Comparison of ENCODE assay signal across 10 cellular contexts in genomic region chr3:46970391-46971091, GRCh38. TPM values are rescaled to one million over a fixed set of nuclear protein-coding genes. Genes with fewer than 3 reads are reported as not detected.
DNase-seq lines count a peak whose midpoint lies in the region; ATAC-seq and TF ChIP-seq lines count a peak whose summit lies in the region.
"Had no signal": no experiment of that assay in that cellular context is flagged by ENCODE, and none has a peak within 500 bp of the region (broad histone marks: within the 10 kb centered on the region; RNA-seq: fewer than 3 reads in every experiment).

No MANE protein-coding gene starts in this region.

- TF ChIP-seq CTCF in activated B cell treated with CpG ODN at 0.5 μM for 24 hours (IDR thresholded peaks at IDR 0.05), result no peak
- no peak for TF ChIP-seq CTCF in heart left ventricle (IDR thresholded peaks at IDR 0.05)

- H4K8ac ChIP-seq in trophoblast cell (ENCODE audit: low read depth, low read length), result no peak overlapping the region

- H3K4me3 ChIP-seq in heart left ventricle, result no peak overlapping the region
- H3K4me3 ChIP-seq in trophoblast cell (ENCODE audit: low read depth, low read length), result no peak overlapping the region

- no peak overlapping the region for H3K14ac ChIP-seq in trophoblast cell (ENCODE audit: low read length)

- no peak overlapping the region for H3K9ac ChIP-seq in trophoblast cell (ENCODE audit: low read length)

- no peak overlapping the region for H2BK12ac ChIP-seq in trophoblast cell (ENCODE audit: low read length)

- ATAC-seq in activated B cell treated with CpG ODN at 0.5 μM for 24 hours (ENCODE audit: low read depth) (no peak), heart left ventricle (peak; percentile 77 to 85 (median 82))

- peak overlapping the region; percentile 21 for H3K4me2 ChIP-seq in trophoblast cell (ENCODE audit: low read length)

- no peak overlapping the region for H3K18ac ChIP-seq in trophoblast cell (ENCODE audit: low read length)

- no peak overlapping the region for H2BK120ac ChIP-seq in trophoblast cell (ENCODE audit: insufficient read depth, low read length, poor library complexity)

- H2BK5ac ChIP-seq in trophoblast cell (ENCODE audit: low read depth, low read length, poor library complexity), result no peak overlapping the region

- intact Hi-C loops in activated B cell treated with CpG ODN at 0.5 μM for 24 hours (cut with micrococcal nuclease) (loop anchor here (10.0 kb wide), 2 partner anchors 436 to 544 kb away; partner anchors contain the start of gene ELP6), heart left ventricle (cut with DNase I) (loop anchor here in 1 of 10 donors (2.0 kb wide), 1 partner anchor 34 kb away; no protein-coding TSS in a partner anchor)

- H3K9me3 ChIP-seq in heart left ventricle (no peaks in the 10 kb centered on the region), trophoblast cell (ENCODE audit: insufficient read depth, low read depth, low read length) (no peaks in the 10 kb centered on the region)

- no peak overlapping the region for H4K12ac ChIP-seq in trophoblast cell (ENCODE audit: low read depth, low read length)

- H3K4me1 ChIP-seq in heart left ventricle (peaks cover 3 to 98% (median 74%) of the 10 kb centered on the region in 12 donors), trophoblast cell (ENCODE audit: control insufficient read depth in 1 of 2, insufficient read depth in 2 of 2, low read length in 2 of 2) (peaks cover 44 to 49% of the 10 kb centered on the region in 2 experiments)

- no peak for TF ChIP-seq POLR2A in heart left ventricle (IDR thresholded peaks at IDR 0.05)

- H3K27ac ChIP-seq in heart left ventricle, result peak overlapping the region in 11 of 12 donors; percentile 11 to 73 (median 52)
- H3K27ac ChIP-seq in trophoblast cell (ENCODE audit: low read depth, low read length), result peak overlapping the region; percentile 5
- H3K27ac ChIP-seq: brain microvascular endothelial cell had no signal

- peaks cover 23% of the 10 kb centered on the region for H3K79me2 ChIP-seq in trophoblast cell (ENCODE audit: control insufficient read depth, insufficient read depth, low read length, poor library complexity)

- CTCF ChIA-PET in activated B cell treated with CpG ODN at 0.5 μM for 24 hours (lab: Charles Lee), result interaction anchor here (1.4 kb wide), 1 partner anchor 47 kb away, joined by 4 read pairs; no protein-coding TSS in a partner anchor

- H3K4me1 Mint-ChIP-seq in activated B cell treated with CpG ODN at 0.5 μM for 24 hours, result peaks cover 92% of the 10 kb centered on the region

- WGBS in heart left ventricle, 4 donors, result 11 to 25% (median 22%) methylated on average over 3 of the region's 3 CpGs
- WGBS in trophoblast cell (ENCODE audit: extremely low coverage, insufficient coverage, insufficient read length), result no CpG with 5 or more reads among the region's 3 CpGs

- POLR2A ChIA-PET in activated B cell treated with CpG ODN at 0.5 μM for 24 hours (lab: Charles Lee), result interaction anchor here (1.0 to 1.3 kb wide), 2 partner anchors 11 to 15 kb away, joined by 3 to 4 read pairs; no protein-coding TSS in a partner anchor

- DNase-seq in GM04503 (ENCODE audit: low read depth), result peak; percentile 17
- DNase-seq in activated B cell treated with CpG ODN at 0.5 μM for 24 hours, result no peak
- peak; percentile 50 to 71 (median 67) for DNase-seq in heart left ventricle
- DNase-seq in trophoblast cell, result no peak
- DNase-seq in NCI-H510A treated with DMSO at 0.1 percent for 48 hours (lab: John Stamatoyannopoulos, UW), result no peak
- DNase-seq in NCI-H2227 treated with DMSO at 0.1 percent for 48 hours (lab: John Stamatoyannopoulos, UW), result no peak
- DNase-seq in NCI-H345 treated with DMSO at 0.1 percent for 48 hours (lab: John Stamatoyannopoulos, UW; ENCODE audit: unreplicated experiment), result no peak
- no peak for DNase-seq in stimulated activated CD4-positive, alpha-beta T cell treated with anti-CD3 and anti-CD28 coated beads, Interleukin-4, amount 100 ng/mL, for 24 hours
- DNase-seq: brain microvascular endothelial cell, NCI-H2171 had no signal

- peaks cover 0 to 28% (median under 1%) of the 10 kb centered on the region in 9 donors for H3K36me3 ChIP-seq in heart left ventricle
- H3K36me3 ChIP-seq in trophoblast cell (ENCODE audit: control insufficient read depth in 1 of 2, insufficient read depth in 2 of 2, low read length in 2 of 2), result peaks cover 0 to 5% of the 10 kb centered on the region in 2 experiments

- H3K27me3 Mint-ChIP-seq in activated B cell treated with CpG ODN at 0.5 μM for 24 hours, result no peaks in the 10 kb centered on the region

- peaks cover 51% of the 10 kb centered on the region for H3K36me3 Mint-ChIP-seq in activated B cell treated with CpG ODN at 0.5 μM for 24 hours (ENCODE audit: low read depth)

- peak overlapping the region; percentile 86 for H3K27ac Mint-ChIP-seq in activated B cell treated with CpG ODN at 0.5 μM for 24 hours

- H3K27me3 ChIP-seq in heart left ventricle, result no peaks in the 10 kb centered on the region
- H3K27me3 ChIP-seq in trophoblast cell (ENCODE audit: insufficient read depth, low read length), result no peaks in the 10 kb centered on the region
- H3K27me3 ChIP-seq: brain microvascular endothelial cell had no signal

- H3K4me3 Mint-ChIP-seq in activated B cell treated with CpG ODN at 0.5 μM for 24 hours, result peak overlapping the region; percentile 56

- no peak overlapping the region for H2AK5ac ChIP-seq in trophoblast cell (ENCODE audit: low read length)

- no peak overlapping the region for H2AFZ ChIP-seq in trophoblast cell (ENCODE audit: insufficient read depth, low read length, poor library complexity)

- H3K79me1 ChIP-seq in trophoblast cell (ENCODE audit: low read length), result peaks cover 8% of the 10 kb centered on the region

- no peaks in the 10 kb centered on the region for H3K9me3 Mint-ChIP-seq in activated B cell treated with CpG ODN at 0.5 μM for 24 hours

- no peak overlapping the region for H3K23ac ChIP-seq in trophoblast cell (ENCODE audit: low read length)

- peak overlapping the region; percentile 1 for H3K4ac ChIP-seq in trophoblast cell (ENCODE audit: low read depth, low read length)

- no peak overlapping the region for H4K91ac ChIP-seq in trophoblast cell (ENCODE audit: low read depth, low read length)

RNA-seq across cellular contexts. Expression of gene CCDC12, which starts 6.0 kb away (rescaled TPM):
- total RNA-seq in activated B cell treated with CpG ODN at 0.5 μM for 24 hours (93.8 and 98.4 TPM in 2 replicates), heart left ventricle (10 to 100 TPM; 27.1 to 36.8 (median 33.3) TPM)
- polyA plus RNA-seq in heart left ventricle, result 100 to 1,000 TPM in 1 of 2 donors, 10 to 100 TPM in 1; 83.5 to 120 TPM
- polyA plus RNA-seq in trophoblast cell (2013), result 47.9 and 48.1 TPM in 2 replicates

RNA-seq across cellular contexts. Expression of gene NBEAL2, which starts 8.9 kb away (rescaled TPM):
- total RNA-seq in activated B cell treated with CpG ODN at 0.5 μM for 24 hours (79.8 and 98.6 TPM in 2 replicates), heart left ventricle (10 to 100 TPM in 6 of 9 donors, 1 to 10 TPM in 3; 8.1 to 41.1 (median 12.0) TPM)
- 10 to 100 TPM; 16.3 to 45.7 TPM for polyA plus RNA-seq in heart left ventricle
- polyA plus RNA-seq in trophoblast cell (2013), result 18.1 and 18.9 TPM in 2 replicates

Comparison
In these comparisons a context has a peak if more than half of its experiments do, and no peak if none do; other contexts are left out.
1. DNase-seq: peak in GM04503 (single experiment) and heart left ventricle (5 of 5); none in activated B cell treated with CpG ODN at 0.5 μM for 24 hours (single experiment), trophoblast cell (0 of 2), NCI-H510A treated with DMSO at 0.1 percent for 48 hours (single experiment), NCI-H2227 treated with DMSO at 0.1 percent for 48 hours (single experiment), NCI-H345 treated with DMSO at 0.1 percent for 48 hours (single experiment) and stimulated activated CD4-positive, alpha-beta T cell treated with anti-CD3 and anti-CD28 coated beads, Interleukin-4, amount 100 ng/mL, for 24 hours (single experiment).